In genomic region chr1:34650090-34650489, GRCh38 we compare ENCODE assay signal across 8 cellular contexts.
"Had no signal": no experiment of that assay in that cellular context is flagged by ENCODE, and none has a peak within 500 bp of the region (broad histone marks: within the 10 kb centered on the region; RNA-seq: fewer than 3 reads in every experiment).

No MANE protein-coding gene starts in this region.

- ATAC-seq: GM12878 had no signal

- H3K4me3 ChIP-seq: GM12878 had no signal

- DNase-seq: GDM1, GF-D8 had no signal

- FAIRE-seq: G401.6, GM12878, GM12891, GM12892, GM18507, GM19239 had no signal
